Comparison of ENCODE assay signal across 1 cellular context in genomic region chr12:54991161-54991991, GRCh38.
TF ChIP-seq lines count a peak whose summit lies in the region.

No MANE protein-coding gene starts in this region.

TF ChIP-seq in WTC11, 78 proteins besides CTCF, POLR2A, EP300 and RAD21 (continued from another document):
- TF ChIP-seq MLX (CRISPR knock-in tag; IDR thresholded peaks at IDR 0.05) = no peak
- TF ChIP-seq ZNF281 (CRISPR knock-in tag; IDR thresholded peaks at IDR 0.05) = no peak
- TF ChIP-seq AR (CRISPR knock-in tag; IDR thresholded peaks at IDR 0.05) = no peak
- TF ChIP-seq TEAD4 (CRISPR knock-in tag; IDR thresholded peaks at IDR 0.05) = no peak
- no peak for TF ChIP-seq GABPB1 (CRISPR knock-in tag; IDR thresholded peaks at IDR 0.05)
- TF ChIP-seq ATF1 (CRISPR knock-in tag; IDR thresholded peaks at IDR 0.05) = no peak
